Comparison of ENCODE assay signal across 21 cellular contexts in genomic region chr1:9078949-9079500, GRCh38. TPM values are rescaled to one million over a fixed set of nuclear protein-coding genes. Genes with fewer than 3 reads are reported as not detected.
DNase-seq lines count a peak whose midpoint lies in the region; ATAC-seq and TF ChIP-seq lines count a peak whose summit lies in the region.
"Had no signal": no experiment of that assay in that cellular context is flagged by ENCODE, and none has a peak within 500 bp of the region (broad histone marks: within the 10 kb centered on the region; RNA-seq: fewer than 3 reads in every experiment).

No MANE protein-coding gene starts in this region.

- peak overlapping the region; percentile 7 for H3K4me2 ChIP-seq in mammary epithelial cell (ENCODE audit: insufficient read depth, low read depth, low read length)

- H3K4me1 Mint-ChIP-seq in Caco-2 (ENCODE audit: low read depth, unreplicated experiment) (peaks cover 6% of the 10 kb centered on the region), nephron (peaks cover 21% of the 10 kb centered on the region)
- peaks cover 38% of the 10 kb centered on the region for H3K4me1 Mint-ChIP-seq in activated T-cell treated with anti-CD3 and anti-CD28 coated beads, Interleukin-2, amount 50 U/mL, for 72 hours (ENCODE audit: low read depth)

- no peak overlapping the region for H2AFZ ChIP-seq in mammary epithelial cell (ENCODE audit: low read depth, low read length)

- H3K4me3 ChIP-seq in Caco-2 (ENCODE audit: low read depth, low read length), result no peak overlapping the region
- H3K4me3 ChIP-seq in mammary epithelial cell (replicated peaks in 1 of 3; ENCODE audit: insufficient read depth in 1 of 3, low read depth in 2 of 3, low read length in 3 of 3), result no peak overlapping the region
- H3K4me3 ChIP-seq: MG63, testis had no signal

- H3K36me3 Mint-ChIP-seq in Caco-2 (ENCODE audit: insufficient read depth, unreplicated experiment) (no peaks in the 10 kb centered on the region), nephron (ENCODE audit: low read depth) (no peaks in the 10 kb centered on the region)
- no peaks in the 10 kb centered on the region for H3K36me3 Mint-ChIP-seq in activated T-cell treated with anti-CD3 and anti-CD28 coated beads, Interleukin-2, amount 50 U/mL, for 72 hours (ENCODE audit: insufficient read depth in 2 of 2)

- H3K9ac ChIP-seq in mammary epithelial cell (ENCODE audit: insufficient read depth, low read length), result no peak overlapping the region

- H3K79me2 ChIP-seq in mammary epithelial cell (ENCODE audit: insufficient read depth, low read length), result no peaks in the 10 kb centered on the region

- no peaks in the 10 kb centered on the region for H3K9me3 Mint-ChIP-seq in Caco-2 (ENCODE audit: unreplicated experiment)
- no peaks in the 10 kb centered on the region for H3K9me3 Mint-ChIP-seq in nephron
- H3K9me3 Mint-ChIP-seq in activated T-cell treated with anti-CD3 and anti-CD28 coated beads, Interleukin-2, amount 50 U/mL, for 72 hours, result no peaks in the 10 kb centered on the region
- H3K9me3 Mint-ChIP-seq: central memory CD8-positive, alpha-beta T cell had no signal

- peak overlapping the region; percentile 24 for H3K27ac ChIP-seq in mammary epithelial cell (ENCODE audit: insufficient read depth, low read depth, low read length)
- H3K27ac ChIP-seq: testis had no signal

- POLR2A ChIA-PET in Caco-2 (lab: Charles Lee), result interaction anchor here (0.6 kb wide), 1 partner anchor 25 kb away, joined by 5 read pairs; no protein-coding TSS in a partner anchor

- no peak for ATAC-seq in activated T-cell treated with anti-CD3 and anti-CD28 coated beads, Interleukin-2, amount 50 U/mL, for 72 hours (replicated peaks in 1 of 2)
- ATAC-seq in Right ventricle myocardium superior (ENCODE audit: poor library complexity), result no peak
- ATAC-seq: T-helper 17 cell had no signal

- intact Hi-C loops in Caco-2 (cut with micrococcal nuclease; ENCODE audit: unreplicated experiment), result no loop called here
- intact Hi-C loops in mammary epithelial cell (cut with micrococcal nuclease), result no loop called here
- intact Hi-C loops in Right ventricle myocardium superior (cut with DNase I), result no loop called here

- H3K4me1 ChIP-seq in Caco-2, result peaks cover 28% of the 10 kb centered on the region
- H3K4me1 ChIP-seq in mammary epithelial cell (ENCODE audit: insufficient read depth, low read length), result peaks cover 32% of the 10 kb centered on the region
- H3K4me1 ChIP-seq: testis had no signal

- no TSS peak for BruUV-seq in Caco-2 (replicated peaks; lab: Mats Ljungman, UMichigan)
- no TSS peak for BruUV-seq in mammary epithelial cell (replicated peaks; lab: Mats Ljungman, UMichigan)

- peak; percentile 10 to 74 for DNase-seq in Caco-2
- DNase-seq in M059J (ENCODE audit: low read depth), result peak; percentile 59
- no peak for DNase-seq in mammary epithelial cell
- DNase-seq in hippocampal formation (lab: John Stamatoyannopoulos, UW), result no peak
- DNase-seq in activated T-cell treated with anti-CD3 and anti-CD28 coated beads, Interleukin-2, amount 50 U/mL, for 72 hours, result no peak
- DNase-seq in Right ventricle myocardium superior, result no peak
- no peak for DNase-seq in SKM-1 (lab: John Stamatoyannopoulos, UW; ENCODE audit: unreplicated experiment)
- DNase-seq: activated CD4-positive, alpha-beta T cell treated with anti-CD3 and anti-CD28 coated beads for 48 hours; activated T-cell treated with anti-CD3 and anti-CD28 coated beads, Interleukin-2, amount 50 U/mL, for 48 hours; AML-193; HCEC 1CT; MG63; NCI-H2029 treated with DMSO at 0.1 percent for 48 hours; stimulated activated CD4-positive, alpha-beta T cell treated with anti-CD3 and anti-CD28 coated beads, Interleukin-4, amount 100 ng/mL, for 24 hours; T-helper 17 cell; testis had no signal

- H4K20me1 ChIP-seq in mammary epithelial cell (ENCODE audit: insufficient read depth, low read length), result no peaks in the 10 kb centered on the region

- H3K36me3 ChIP-seq in Caco-2 (ENCODE audit: control insufficient read depth, insufficient read depth, low read length) (no peaks in the 10 kb centered on the region), mammary epithelial cell (ENCODE audit: insufficient read depth, low read length) (no peaks in the 10 kb centered on the region)
- H3K36me3 ChIP-seq: MG63 had no signal

- in situ Hi-C loops in mammary epithelial cell (cut with MboI; ENCODE audit: low sequenced_read_pairs in 2 of 2), result no loop called here

- dilution Hi-C loops in mammary epithelial cell (cut with HindIII; ENCODE audit: low sequenced_read_pairs), result no loop called here

- peak overlapping the region; percentile 59 for H3K27ac Mint-ChIP-seq in Caco-2 (ENCODE audit: unreplicated experiment)
- peak overlapping the region in 2 of 3 experiments; percentile 1 to 31 for H3K27ac Mint-ChIP-seq in nephron
- no peak overlapping the region for H3K27ac Mint-ChIP-seq in activated T-cell treated with anti-CD3 and anti-CD28 coated beads, Interleukin-2, amount 50 U/mL, for 72 hours
- H3K27ac Mint-ChIP-seq: T-helper 17 cell had no signal

- H3K27me3 ChIP-seq in Caco-2 (replicated peaks; ENCODE audit: control insufficient read depth, insufficient read depth, low read length), result no peaks in the 10 kb centered on the region
- H3K27me3 ChIP-seq in mammary epithelial cell (ENCODE audit: insufficient read depth, low read length), result no peaks in the 10 kb centered on the region
- H3K27me3 ChIP-seq: MG63, testis had no signal

- H3K9me3 ChIP-seq in Caco-2, result no peaks in the 10 kb centered on the region
- H3K9me3 ChIP-seq in mammary epithelial cell (replicated peaks; ENCODE audit: insufficient read depth, low read length), result no peaks in the 10 kb centered on the region
- H3K9me3 ChIP-seq: MG63, testis had no signal

- WGBS in mammary epithelial cell (ENCODE audit: low coverage, missing lambda C conversion rate), result 94% methylated on average over 15 of the region's 17 CpGs

- H3K27me3 Mint-ChIP-seq in Caco-2 (ENCODE audit: insufficient read depth, unreplicated experiment) (no peaks in the 10 kb centered on the region), nephron (ENCODE audit: low read depth) (peaks cover 14% of the 10 kb centered on the region)
- peaks cover 34% of the 10 kb centered on the region for H3K27me3 Mint-ChIP-seq in activated T-cell treated with anti-CD3 and anti-CD28 coated beads, Interleukin-2, amount 50 U/mL, for 72 hours (ENCODE audit: low read depth)

- CTCF ChIA-PET in Caco-2 (lab: Charles Lee) (no interaction called here), mammary epithelial cell (lab: Charles Lee; ENCODE audit: low non-redundant PET) (no interaction called here)

- TF ChIP-seq CTCF in Caco-2 (IDR thresholded peaks at IDR 0.05; ENCODE audit: insufficient read depth in 1 of 2, low read depth in 1 of 2, low read length in 1 of 2, severe bottlenecking in 1 of 2, unreplicated experiment in 1 of 2), result no peak
- TF ChIP-seq CTCF in mammary epithelial cell (conservative IDR thresholded peaks at IDR 0.05 in 1 of 2, IDR thresholded peaks at IDR 0.05 in 1 of 2; ENCODE audit: extremely low read depth in 1 of 2, insufficient read depth in 1 of 2, low read depth in 1 of 2, low read length in 2 of 2), result no peak
- TF ChIP-seq CTCF in nephron (IDR thresholded peaks at IDR 0.05; ENCODE audit: unreplicated experiment in 3 of 3), result no peak

- H3K4me3 Mint-ChIP-seq in Caco-2 (ENCODE audit: unreplicated experiment) (peak overlapping the region; percentile 24), nephron (no peak overlapping the region)
- no peak overlapping the region for H3K4me3 Mint-ChIP-seq in activated T-cell treated with anti-CD3 and anti-CD28 coated beads, Interleukin-2, amount 50 U/mL, for 72 hours
- H3K4me3 Mint-ChIP-seq: central memory CD8-positive, alpha-beta T cell; T-helper 17 cell had no signal

RNA-seq across cellular contexts. Expression of gene SLC2A5, which starts 9.6 kb away (rescaled TPM):
- 0.70 and 1.1 TPM in 2 replicates for total RNA-seq in Caco-2 (2022)
- 4.2 and 7.1 TPM in 2 replicates for total RNA-seq in M059J (2014; rRNA removed; shearing (Covaris generic))
- total RNA-seq in mammary epithelial cell, result under 1 TPM; under 0.01 to 0.38 TPM
- 0.19 TPM for polyA plus RNA-seq in mammary epithelial cell
- polyA minus RNA-seq in mammary epithelial cell, result not detected
- total RNA-seq in activated T-cell treated with anti-CD3 and anti-CD28 coated beads, Interleukin-2, amount 50 U/mL, for 72 hours, result not detected
- 2.1 TPM for total RNA-seq in Right ventricle myocardium superior
- total RNA-seq: HT1080 had no signal

RNA-seq across cellular contexts. Expression of gene GPR157, which starts 49.9 kb away (rescaled TPM):
- total RNA-seq in Caco-2 (2022), result 14.0 and 17.2 TPM in 2 replicates
- 2.1 and 2.9 TPM in 2 replicates for total RNA-seq in M059J (2014; rRNA removed; shearing (Covaris generic))
- 10 to 100 TPM in 1 of 2 donors, 1 to 10 TPM in 1; 7.2 to 10.4 TPM for total RNA-seq in mammary epithelial cell
- 2.3 TPM for polyA plus RNA-seq in mammary epithelial cell
- 16.1 TPM for polyA minus RNA-seq in mammary epithelial cell
- total RNA-seq in activated T-cell treated with anti-CD3 and anti-CD28 coated beads, Interleukin-2, amount 50 U/mL, for 72 hours, result 1 to 10 TPM; 5.9 to 7.5 TPM
- total RNA-seq in Right ventricle myocardium superior, result 49.4 TPM

RNA-seq across cellular contexts. Expression of gene SLC2A7, which starts 52.8 kb away (rescaled TPM):
- total RNA-seq in Caco-2 (2022) (not detected in 2 replicates), mammary epithelial cell (not detected), Right ventricle myocardium superior (not detected)
- total RNA-seq in M059J (2014; rRNA removed; shearing (Covaris generic)), result not detected in 2 replicates
- polyA plus RNA-seq in mammary epithelial cell, result not detected
- polyA minus RNA-seq in mammary epithelial cell, result not detected
- total RNA-seq in activated T-cell treated with anti-CD3 and anti-CD28 coated beads, Interleukin-2, amount 50 U/mL, for 72 hours, result under 1 TPM in 1 of 2 donors, not detected in 1; 0.22 TPM
- total RNA-seq: fibroblast of villous mesenchyme, HT1080, skeletal muscle tissue, T-helper 17 cell had no signal

Comparison
In these comparisons a context has a peak if more than half of its experiments do, and no peak if none do; other contexts are left out.
1. DNase-seq: peak in Caco-2 (2 of 2) and M059J (single experiment); none in mammary epithelial cell (single experiment), hippocampal formation (0 of 2), activated T-cell treated with anti-CD3 and anti-CD28 coated beads, Interleukin-2, amount 50 U/mL, for 72 hours (0 of 2), Right ventricle myocardium superior (single experiment) and SKM-1 (single experiment).